10 cellular contexts compared by ENCODE assay signal in the genomic region with DNA sequence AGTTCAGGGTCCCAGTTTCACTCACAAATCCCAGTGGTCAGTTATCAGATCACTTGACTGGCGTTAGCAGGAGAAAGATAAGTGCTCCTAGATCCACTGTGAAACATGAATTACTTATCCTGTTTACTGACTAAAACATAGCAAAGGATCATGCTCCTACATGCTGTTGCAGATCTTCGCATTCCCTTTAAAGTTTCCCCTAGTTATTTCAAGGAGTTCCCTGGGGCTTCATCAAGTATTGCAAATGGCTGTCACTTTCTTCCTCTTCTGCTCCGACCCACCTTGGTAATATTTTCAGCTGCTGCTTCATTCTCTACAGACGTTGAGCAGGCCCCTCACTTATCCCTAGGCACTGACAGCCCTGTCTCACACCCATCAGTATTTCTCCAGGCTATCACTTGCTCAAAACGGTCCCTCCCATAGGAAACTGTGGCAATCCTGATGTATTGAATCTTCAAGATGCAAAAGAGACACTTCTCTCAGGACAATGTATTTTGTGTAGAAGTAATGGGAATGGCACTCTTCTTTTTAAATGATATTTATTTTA.
DNase-seq lines count a peak whose midpoint lies in the region; ATAC-seq and TF ChIP-seq lines count a peak whose summit lies in the region.
"Had no signal": no experiment of that assay in that cellular context is flagged by ENCODE, and none has a peak within 500 bp of the region (broad histone marks: within the 10 kb centered on the region; RNA-seq: fewer than 3 reads in every experiment).

No MANE protein-coding gene starts in this region.

- H3K4me3 ChIP-seq in left ventricle myocardium inferior (no peak overlapping the region), right atrium auricular region (no peak overlapping the region), adipocyte (ENCODE audit: low read length) (peak overlapping the region; percentile 59)

- no peaks in the 10 kb centered on the region for H3K9me3 Mint-ChIP-seq in mesothelial cell of epicardium

- H3K27me3 Mint-ChIP-seq in mesothelial cell of epicardium (ENCODE audit: low read depth) = no peaks in the 10 kb centered on the region

- peaks cover 44% of the 10 kb centered on the region for H3K4me1 Mint-ChIP-seq in mesothelial cell of epicardium

- H3K4me1 ChIP-seq in left ventricle myocardium inferior (peaks cover 58% of the 10 kb centered on the region), right atrium auricular region (peaks cover 0 to 26% of the 10 kb centered on the region in 2 donors), adipocyte (ENCODE audit: control insufficient read depth, insufficient read depth, low read length) (peaks cover 28% of the 10 kb centered on the region)

- DNase-seq in left ventricle myocardium inferior = no peak
- no peak for DNase-seq in right atrium auricular region (ENCODE audit: low spot score)
- no peak for DNase-seq in adipocyte (ENCODE audit: low read depth)
- no peak for DNase-seq in mesothelial cell of epicardium (ENCODE audit: low spot score in 2 of 2, unreplicated experiment in 2 of 2)
- DNase-seq in medulla oblongata (ENCODE audit: extremely low spot score) = no peak
- DNase-seq in NCI-H146 (lab: John Stamatoyannopoulos, UW) = no peak
- DNase-seq: NCI-H2029 treated with DMSO at 0.1 percent for 48 hours; NK-92 treated with Interleukin-12 subunit alpha and Interleukin-12 subunit beta, amount 100 ng/mL, for 24 hours had no signal

- ATAC-seq in HG02852 (IDR thresholded peaks at IDR 0.05; ENCODE audit: unreplicated experiment) (no peak), HG03025 (IDR thresholded peaks at IDR 0.05; ENCODE audit: low FRiP score, unreplicated experiment) (no peak)

- H3K9me3 ChIP-seq in left ventricle myocardium inferior (replicated peaks) (no peaks in the 10 kb centered on the region), right atrium auricular region (no peaks in the 10 kb centered on the region), adipocyte (ENCODE audit: control insufficient read depth, low read length) (no peaks in the 10 kb centered on the region)

- H3K9ac ChIP-seq in adipocyte (ENCODE audit: low read length) = peak overlapping the region; percentile 65

- peak overlapping the region; percentile 97 for H3K27ac Mint-ChIP-seq in mesothelial cell of epicardium

- H3K36me3 ChIP-seq in left ventricle myocardium inferior (no peaks in the 10 kb centered on the region), right atrium auricular region (no peaks in the 10 kb centered on the region), adipocyte (ENCODE audit: control insufficient read depth, insufficient read depth, low read length, severe bottlenecking) (no peaks in the 10 kb centered on the region)

- no peaks in the 10 kb centered on the region for H3K27me3 ChIP-seq in left ventricle myocardium inferior (ENCODE audit: low read depth)
- no peaks in the 10 kb centered on the region for H3K27me3 ChIP-seq in right atrium auricular region
- no peaks in the 10 kb centered on the region for H3K27me3 ChIP-seq in adipocyte (replicated peaks; ENCODE audit: control insufficient read depth, insufficient read depth, low read length)

- intact Hi-C loops in left ventricle myocardium inferior (cut with micrococcal nuclease) = no loop called here

- peaks cover 3% of the 10 kb centered on the region for H3K36me3 Mint-ChIP-seq in mesothelial cell of epicardium

- TF ChIP-seq CTCF in left ventricle myocardium inferior (IDR thresholded peaks at IDR 0.05; ENCODE audit: borderline replicate concordance) (no peak), right atrium auricular region (IDR thresholded peaks at IDR 0.05) (no peak), mesothelial cell of epicardium (IDR thresholded peaks at IDR 0.05; ENCODE audit: unreplicated experiment) (no peak)

- H3K27ac ChIP-seq in left ventricle myocardium inferior (replicated peaks) (peak overlapping the region; percentile 57), right atrium auricular region (peak overlapping the region in 1 of 2 donors; percentile 36)

- H3K4me3 Mint-ChIP-seq in mesothelial cell of epicardium = no peak overlapping the region
